16 cellular contexts compared by ENCODE assay signal in genomic region chr15:101562428-101563059, GRCh38.
DNase-seq lines count a peak whose midpoint lies in the region; ATAC-seq and TF ChIP-seq lines count a peak whose summit lies in the region.
"Had no signal": no experiment of that assay in that cellular context is flagged by ENCODE, and none has a peak within 500 bp of the region (broad histone marks: within the 10 kb centered on the region; RNA-seq: fewer than 3 reads in every experiment).

No MANE protein-coding gene starts in this region.

- H3K36me3 ChIP-seq in sigmoid colon = no peaks in the 10 kb centered on the region
- H3K36me3 ChIP-seq in vagina = no peaks in the 10 kb centered on the region
- no peaks in the 10 kb centered on the region for H3K36me3 ChIP-seq in tibial nerve
- H3K36me3 ChIP-seq: BLaER1 treated with 17β-estradiol and CSF1 and Interleukin-3, amounts not matched to agents 10 nM and 100 nM had no signal

- H3K27ac ChIP-seq in coronary artery = no peak overlapping the region
- H3K27ac ChIP-seq in sigmoid colon = no peak overlapping the region
- H3K27ac ChIP-seq in vagina = no peak overlapping the region
- no peak overlapping the region for H3K27ac ChIP-seq in tibial nerve
- H3K27ac ChIP-seq: BLaER1 treated with 17β-estradiol and CSF1 and Interleukin-3, amounts not matched to agents 10 nM and 100 nM had no signal

- no peak for TF ChIP-seq EP300 in sigmoid colon (IDR thresholded peaks at IDR 0.05)
- TF ChIP-seq EP300 in tibial nerve (IDR thresholded peaks at IDR 0.05) = no peak

- H3K27me3 Mint-ChIP-seq in stimulated activated naive CD8-positive, alpha-beta T cell treated with anti-CD3 and anti-CD28 coated beads, Interleukin-15, amount 100 ng/mL, for 72 hours = peaks cover 49% of the 10 kb centered on the region

- intact Hi-C loops in sigmoid colon (cut with DNase I) = no loop called here
- intact Hi-C loops in vagina (cut with DNase I) = no loop called here
- intact Hi-C loops in posterior vena cava (cut with DNase I) = no loop called here

- no peak for TF ChIP-seq CTCF in coronary artery (IDR thresholded peaks at IDR 0.05)
- TF ChIP-seq CTCF in sigmoid colon (IDR thresholded peaks at IDR 0.05) = no peak
- TF ChIP-seq CTCF in vagina (IDR thresholded peaks at IDR 0.05) = no peak
- no peak for TF ChIP-seq CTCF in tibial nerve (IDR thresholded peaks at IDR 0.05)

- H3K4me3 Mint-ChIP-seq in stimulated activated naive CD8-positive, alpha-beta T cell treated with anti-CD3 and anti-CD28 coated beads, Interleukin-15, amount 100 ng/mL, for 72 hours = no peak overlapping the region
- H3K4me3 Mint-ChIP-seq: B cell; CD8-positive, alpha-beta T cell; H9 had no signal

- H3K4me1 ChIP-seq in sigmoid colon = no peaks in the 10 kb centered on the region
- H3K4me1 ChIP-seq in vagina = no peaks in the 10 kb centered on the region
- no peaks in the 10 kb centered on the region for H3K4me1 ChIP-seq in tibial nerve

- H3K27me3 ChIP-seq in sigmoid colon (no peaks in the 10 kb centered on the region), vagina (no peaks in the 10 kb centered on the region), tibial nerve (no peaks in the 10 kb centered on the region)
- H3K27me3 ChIP-seq: BLaER1 treated with 17β-estradiol and CSF1 and Interleukin-3, amounts not matched to agents 10 nM and 100 nM had no signal

- no peaks in the 10 kb centered on the region for H3K9me3 ChIP-seq in sigmoid colon
- H3K9me3 ChIP-seq in vagina = no peaks in the 10 kb centered on the region
- H3K9me3 ChIP-seq in tibial nerve = no peaks in the 10 kb centered on the region

- 91 to 93% methylated on average over 22 of the region's 22 CpGs for WGBS in sigmoid colon, 2 donors
- WGBS in tibial nerve, 2 donors = 87 to 91% methylated on average over 22 of the region's 22 CpGs

- H3K4me3 ChIP-seq in coronary artery (no peak overlapping the region), sigmoid colon (no peak overlapping the region), vagina (no peak overlapping the region), tibial nerve (no peak overlapping the region)
- H3K4me3 ChIP-seq: BLaER1 treated with 17β-estradiol and CSF1 and Interleukin-3, amounts not matched to agents 10 nM and 100 nM had no signal

- no peaks in the 10 kb centered on the region for H3K4me1 Mint-ChIP-seq in stimulated activated naive CD8-positive, alpha-beta T cell treated with anti-CD3 and anti-CD28 coated beads, Interleukin-15, amount 100 ng/mL, for 72 hours
- H3K4me1 Mint-ChIP-seq: B cell, H9 had no signal

- TF ChIP-seq POLR2A in sigmoid colon (IDR thresholded peaks at IDR 0.05) (no peak), vagina (IDR thresholded peaks at IDR 0.05) (no peak), tibial nerve (IDR thresholded peaks at IDR 0.05) (no peak)

- peak; percentile 41 for ATAC-seq in stimulated activated naive CD8-positive, alpha-beta T cell treated with anti-CD3 and anti-CD28 coated beads, Interleukin-15, Interleukin-2, amounts not matched to agents 100 U/mL and 50 U/mL, for 24 hours
- no peak for ATAC-seq in stimulated activated naive CD8-positive, alpha-beta T cell treated with anti-CD3 and anti-CD28 coated beads, Interleukin-15, amount 100 ng/mL, for 72 hours
- ATAC-seq: CD8-positive, alpha-beta T cell had no signal

- H3K9me3 Mint-ChIP-seq in stimulated activated naive CD8-positive, alpha-beta T cell treated with anti-CD3 and anti-CD28 coated beads, Interleukin-15, amount 100 ng/mL, for 72 hours = no peaks in the 10 kb centered on the region
- H3K9me3 Mint-ChIP-seq: CD8-positive, alpha-beta T cell; H9 had no signal

- no peak for DNase-seq in stimulated activated naive CD8-positive, alpha-beta T cell treated with anti-CD3 and anti-CD28 coated beads, Interleukin-15, Interleukin-2, amounts not matched to agents 100 U/mL and 50 U/mL, for 24 hours
- DNase-seq in stimulated activated naive CD8-positive, alpha-beta T cell treated with anti-CD3 and anti-CD28 coated beads, Interleukin-15, amount 100 ng/mL, for 72 hours = no peak
- peak; percentile 46 for DNase-seq in coronary artery (ENCODE audit: low spot score)
- peak; percentile 52 for DNase-seq in sigmoid colon
- peak; percentile 75 to 95 for DNase-seq in vagina (ENCODE audit: extremely low spot score in 2 of 2)
- no peak for DNase-seq in posterior vena cava (ENCODE audit: low spot score)
- no peak for DNase-seq in NCI-H1694 (lab: John Stamatoyannopoulos, UW)
- no peak for DNase-seq in tibial nerve (ENCODE audit: low spot score in 2 of 2)
- DNase-seq: Calu3; CD8-positive, alpha-beta T cell; DMS79 treated with DMSO at 0.1 percent for 48 hours; GF-D8; GOT3; H9 had no signal

- H3K27ac Mint-ChIP-seq in stimulated activated naive CD8-positive, alpha-beta T cell treated with anti-CD3 and anti-CD28 coated beads, Interleukin-15, amount 100 ng/mL, for 72 hours = no peak overlapping the region
- H3K27ac Mint-ChIP-seq: B cell; CD8-positive, alpha-beta T cell; H9 had no signal

Comparison
In these comparisons a context has a peak if more than half of its experiments do, and no peak if none do; other contexts are left out.
1. DNase-seq: peak in coronary artery (single experiment), sigmoid colon (single experiment) and vagina (2 of 2); none in stimulated activated naive CD8-positive, alpha-beta T cell treated with anti-CD3 and anti-CD28 coated beads, Interleukin-15, Interleukin-2, amounts not matched to agents 100 U/mL and 50 U/mL, for 24 hours (single experiment), stimulated activated naive CD8-positive, alpha-beta T cell treated with anti-CD3 and anti-CD28 coated beads, Interleukin-15, amount 100 ng/mL, for 72 hours (0 of 2), posterior vena cava (single experiment), NCI-H1694 (single experiment) and tibial nerve (0 of 2).